In the genomic region with DNA sequence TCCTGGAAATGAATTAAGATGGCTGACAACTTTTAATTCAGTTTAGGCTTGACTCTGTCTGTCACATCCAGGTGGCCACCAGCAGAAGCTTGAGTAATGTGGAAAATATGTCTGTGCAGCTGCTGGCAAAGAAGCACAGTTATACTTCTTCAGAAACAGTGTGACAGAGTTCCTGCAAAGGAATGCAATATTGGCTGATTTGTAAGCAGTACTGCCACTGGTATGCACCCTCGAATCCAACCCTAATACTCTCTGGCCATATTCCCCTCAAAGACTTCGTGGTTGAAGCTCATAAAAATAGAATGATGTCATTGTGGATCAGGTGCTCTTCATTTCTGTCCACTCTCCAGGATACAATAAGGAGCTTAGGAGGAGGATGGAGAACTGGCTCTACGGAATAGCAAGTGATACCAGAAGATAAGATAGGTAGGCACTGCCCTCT, we compare ENCODE assay signal across 8 cellular contexts.
A peak's percentile ranks its signal among the peaks of the same experiment; 100 is the strongest.
DNase-seq lines count a peak whose midpoint lies in the region; ATAC-seq, FAIRE-seq and TF ChIP-seq lines count a peak whose summit lies in the region.

No MANE protein-coding gene starts in this region.

- TF ChIP-seq EP300 in HepG2 (IDR thresholded peaks at IDR 0.05; ENCODE audit: low read depth in 2 of 2, low read length in 2 of 2) (no peak), HepG2 (CRISPR knock-in tag; IDR thresholded peaks at IDR 0.05; ENCODE audit: borderline replicate concordance) (no peak)

- no peaks in the 10 kb centered on the region; a peak in 3 of 5 replicates for H3K36me3 ChIP-seq in HepG2 (replicated peaks in 1 of 2; ENCODE audit: control insufficient read depth in 1 of 2, insufficient read depth in 2 of 2, low read length in 2 of 2)
- H3K36me3 ChIP-seq in right lobe of liver = no peaks in the 10 kb centered on the region
- H3K36me3 ChIP-seq in SJSA1 = no peaks in the 10 kb centered on the region
- no peaks in the 10 kb centered on the region for H3K36me3 ChIP-seq in heart right ventricle
- no peaks in the 10 kb centered on the region for H3K36me3 ChIP-seq in aorta (ENCODE audit: control insufficient read depth in 1 of 2, insufficient read depth in 2 of 2, low read length in 1 of 2)

- no peak overlapping the region for H2AFZ ChIP-seq in HepG2 (ENCODE audit: low read length)

- H3K4me1 ChIP-seq in HepG2 (ENCODE audit: insufficient read depth, low read length) (no peaks in the 10 kb centered on the region), right lobe of liver (no peaks in the 10 kb centered on the region), SJSA1 (replicated peaks) (peaks cover 25% of the 10 kb centered on the region), heart right ventricle (peaks cover 0 to 23% (median 15%) of the 10 kb centered on the region in 9 donors), aorta (ENCODE audit: control insufficient read depth in 1 of 2, insufficient read depth in 2 of 2, low read length in 2 of 2) (peaks cover 0 to 5% of the 10 kb centered on the region in 2 donors)

- no peaks in the 10 kb centered on the region for H3K9me3 ChIP-seq in HepG2 (ENCODE audit: low read length)
- H3K9me3 ChIP-seq in right lobe of liver = no peaks in the 10 kb centered on the region
- H3K9me3 ChIP-seq in SJSA1 (replicated peaks) = no peaks in the 10 kb centered on the region
- H3K9me3 ChIP-seq in heart right ventricle = peaks cover 0 to 17% (median 0%) of the 10 kb centered on the region in 11 donors
- no peaks in the 10 kb centered on the region for H3K9me3 ChIP-seq in aorta (ENCODE audit: control insufficient read depth, low read length)

- intact Hi-C loops in HepG2 (cut with micrococcal nuclease; ENCODE audit: unreplicated experiment) (no loop called here), right lobe of liver (cut with DNase I) (no loop called here), heart right ventricle (cut with DNase I) (loop anchor here in 1 of 10 donors (5.0 kb wide), 1 partner anchor 70 kb away; no protein-coding TSS in a partner anchor), aorta (cut with DNase I) (no loop called here)

- H3K4me3 ChIP-seq in HepG2 (replicated peaks in 1 of 3; ENCODE audit: insufficient read depth in 1 of 3, low read depth in 2 of 3, low read length in 3 of 3) (no peak overlapping the region), right lobe of liver (no peak overlapping the region), SJSA1 (no peak overlapping the region), heart right ventricle (no peak overlapping the region), aorta (ENCODE audit: low read length in 2 of 2) (no peak overlapping the region)

- in situ Hi-C loops in HepG2 (cut with HindIII; ENCODE audit: extremely low pct_ligation_motif_present, low pct_unique_long_range_greater_than_20kb) = no loop called here

- H3K27ac ChIP-seq in HepG2 (ENCODE audit: extremely low read length, insufficient read depth, low read length) (no peak overlapping the region), right lobe of liver (no peak overlapping the region), SJSA1 (peak overlapping the region; percentile 85), heart right ventricle (peak overlapping the region; percentile 6 to 76 (median 41)), aorta (ENCODE audit: low read depth in 1 of 2, low read length in 2 of 2) (peak overlapping the region; percentile 22 to 61)

- no peaks in the 10 kb centered on the region; the same call in 1 of the 2 replicates for H4K20me1 ChIP-seq in HepG2 (ENCODE audit: insufficient read depth, low read length)

- POLR2A ChIA-PET in HepG2 (lab: Yijun Ruan, JAX) = no interaction called here

- DNase-seq in HepG2 (ENCODE audit: low spot score) = no peak
- DNase-seq in right lobe of liver = no peak
- DNase-seq in SJSA1 (ENCODE audit: low read depth in 1 of 2, low spot score in 2 of 2) = peak; percentile 68 to 82
- DNase-seq in heart right ventricle = no peak
- no peak for DNase-seq in aorta
- DNase-seq in OCI-M2 (lab: John Stamatoyannopoulos, UW; ENCODE audit: unreplicated experiment) = no peak
- no peak for DNase-seq in NCI-H2171 (lab: John Stamatoyannopoulos, UW)
- no peak for DNase-seq in SIG-M5 (lab: John Stamatoyannopoulos, UW)

- FAIRE-seq in HepG2 (lab: Jason Lieb, UNC) = no peak

- no peak for TF ChIP-seq CTCF in HepG2 (CRISPR knock-in tag; IDR thresholded peaks at IDR 0.05)
- no peak for TF ChIP-seq CTCF in right lobe of liver (IDR thresholded peaks at IDR 0.05)
- TF ChIP-seq CTCF in heart right ventricle (IDR thresholded peaks at IDR 0.05) = no peak

- no peak for TF ChIP-seq POLR2A in HepG2 (IDR thresholded peaks at IDR 0.05; ENCODE audit: insufficient read depth in 1 of 2, low read depth in 2 of 2, low read length in 2 of 2)
- no peak for TF ChIP-seq POLR2A in right lobe of liver (IDR thresholded peaks at IDR 0.05)

- ATAC-seq in HepG2 = no peak
- ATAC-seq in right lobe of liver = no peak
- peak in 7 of 8 donors; percentile 34 to 87 (median 69) for ATAC-seq in heart right ventricle
- ATAC-seq in aorta (ENCODE audit: low FRiP score) = peak; percentile 46

- H3K79me2 ChIP-seq in HepG2 (ENCODE audit: insufficient read depth, low read length) = no peaks in the 10 kb centered on the region

- no peak overlapping the region for H3K4me2 ChIP-seq in HepG2 (ENCODE audit: low read depth, low read length)

- H3K27me3 ChIP-seq in HepG2 (ENCODE audit: control insufficient read depth in 1 of 2, insufficient read depth in 2 of 2, low read length in 2 of 2) = no peaks in the 10 kb centered on the region
- no peaks in the 10 kb centered on the region for H3K27me3 ChIP-seq in right lobe of liver
- H3K27me3 ChIP-seq in SJSA1 (replicated peaks) = no peaks in the 10 kb centered on the region
- H3K27me3 ChIP-seq in heart right ventricle = no peaks in the 10 kb centered on the region
- H3K27me3 ChIP-seq in aorta (ENCODE audit: control insufficient read depth in 1 of 2, insufficient read depth in 2 of 2, low read length in 1 of 2) = no peaks in the 10 kb centered on the region

- 89% methylated on average over 3 of the region's 3 CpGs for WGBS in HepG2 (ENCODE audit: low lambda C conversion rate)
- WGBS in right lobe of liver (ENCODE audit: insufficient coverage, low coverage, low lambda C conversion rate, missing lambda C conversion rate) = 62% methylated on average over 3 of the region's 3 CpGs
- WGBS in heart right ventricle, 2 donors = 25 to 31% methylated on average over 3 of the region's 3 CpGs
- WGBS in aorta, 2 donors = 16 to 21% methylated on average over 3 of the region's 3 CpGs

- CTCF ChIA-PET in HepG2 (lab: Yijun Ruan, JAX; ENCODE audit: low intra/inter-chr PET ratio, low total read pairs) = no interaction called here

- no TSS peak for BruUV-seq in HepG2 (replicated peaks; lab: Mats Ljungman, UMichigan)

- no peak for TF ChIP-seq RAD21 in HepG2 (CRISPR knock-in tag; IDR thresholded peaks at IDR 0.05)

- no peak overlapping the region for H3K9ac ChIP-seq in HepG2 (ENCODE audit: insufficient read depth, low read depth, low read length)

TF ChIP-seq in HepG2, 621 proteins besides CTCF, POLR2A, EP300 and RAD21:
- TF ChIP-seq ZNF546 (CRISPR knock-in tag; conservative IDR thresholded peaks at IDR 0.05) (no peak), ATF7 (IDR thresholded peaks at IDR 0.05) (peak; percentile 75), ATF7 (CRISPR knock-in tag; IDR thresholded peaks at IDR 0.05) (no peak)

Comparison
In these comparisons a context has a peak if more than half of its experiments do, and no peak if none do; other contexts are left out.
1. ATAC-seq: peak in heart right ventricle (7 of 8) and aorta (single experiment); none in HepG2 (single experiment) and right lobe of liver (0 of 4).
2. DNase-seq: peak in SJSA1 (2 of 2); none in HepG2 (single experiment), right lobe of liver (0 of 3), heart right ventricle (0 of 2), aorta (0 of 2), OCI-M2 (single experiment), NCI-H2171 (single experiment) and SIG-M5 (single experiment).
3. H3K27ac ChIP-seq: peak in SJSA1 (single experiment), heart right ventricle (10 of 10) and aorta (2 of 2); none in HepG2 (single experiment) and right lobe of liver (0 of 3).